8 cellular contexts compared by ENCODE assay signal in the genomic region with DNA sequence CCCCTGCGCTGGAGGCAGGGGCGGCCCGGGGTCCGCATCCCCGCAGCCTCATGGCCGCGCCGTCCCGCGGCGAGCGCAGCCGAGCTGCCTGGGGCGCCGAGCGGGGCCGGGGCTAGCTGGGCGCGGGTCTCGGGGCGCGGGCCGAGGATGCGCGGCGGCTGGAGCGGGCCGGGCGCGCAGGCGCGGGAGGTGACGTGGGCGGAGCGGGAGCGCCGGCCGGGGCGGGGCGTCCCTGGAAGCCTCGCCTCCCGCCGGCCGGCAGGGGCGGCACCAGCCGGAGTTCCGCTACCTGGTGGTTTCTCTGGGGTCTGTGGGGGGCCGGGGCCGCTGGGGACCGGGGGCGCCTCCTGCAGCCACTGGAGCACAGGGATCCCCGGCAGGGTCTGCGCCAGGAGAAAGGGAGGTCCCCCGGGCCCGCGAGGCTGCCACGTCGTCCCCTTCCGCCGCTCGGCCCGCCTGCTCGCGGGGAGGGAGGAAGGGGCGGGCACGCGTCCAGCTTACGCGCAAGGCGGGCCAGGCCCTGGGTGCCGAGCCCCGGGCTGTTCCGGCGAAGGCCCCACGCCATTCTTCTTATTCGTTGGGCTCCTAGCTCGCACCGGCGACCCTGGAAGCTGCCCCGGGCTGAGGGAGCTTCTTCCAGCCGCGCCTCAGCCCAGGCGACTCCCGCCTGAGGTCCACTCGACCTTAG. TPM values are rescaled to one million over a fixed set of nuclear protein-coding genes. Genes with fewer than 3 reads are reported as not detected.
A peak's percentile ranks its signal among the peaks of the same experiment; 100 is the strongest.
DNase-seq lines count a peak whose midpoint lies in the region; ATAC-seq, FAIRE-seq and TF ChIP-seq lines count a peak whose summit lies in the region.

A gene with protein sequence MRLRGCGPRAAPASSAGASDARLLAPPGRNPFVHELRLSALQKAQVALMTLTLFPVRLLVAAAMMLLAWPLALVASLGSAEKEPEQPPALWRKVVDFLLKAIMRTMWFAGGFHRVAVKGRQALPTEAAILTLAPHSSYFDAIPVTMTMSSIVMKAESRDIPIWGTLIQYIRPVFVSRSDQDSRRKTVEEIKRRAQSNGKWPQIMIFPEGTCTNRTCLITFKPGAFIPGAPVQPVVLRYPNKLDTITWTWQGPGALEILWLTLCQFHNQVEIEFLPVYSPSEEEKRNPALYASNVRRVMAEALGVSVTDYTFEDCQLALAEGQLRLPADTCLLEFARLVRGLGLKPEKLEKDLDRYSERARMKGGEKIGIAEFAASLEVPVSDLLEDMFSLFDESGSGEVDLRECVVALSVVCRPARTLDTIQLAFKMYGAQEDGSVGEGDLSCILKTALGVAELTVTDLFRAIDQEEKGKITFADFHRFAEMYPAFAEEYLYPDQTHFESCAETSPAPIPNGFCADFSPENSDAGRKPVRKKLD (minus strand): TSS at position 168 of the 688 bp plus-strand sequence. CDS start 116 bp downstream, at position 52.

- H3K9me2 ChIP-seq in PC-3 (replicated peaks; ENCODE audit: low read length): no peaks in the 10 kb centered on the region

- H3K9ac ChIP-seq in HUES48 (ENCODE audit: low read depth, low read length) (peak within 1 kb of the TSS; percentile 58), PC-3 (ENCODE audit: low read length) (peak within 1 kb of the TSS; percentile 95)

- peaks cover 11% of the 10 kb centered on the region for H4K20me1 ChIP-seq in PC-3 (ENCODE audit: low read length)

- DNase-seq in D721Med (ENCODE audit: insufficient read length, low spot score) (peak; percentile 75), PC-3 (peak; percentile 75), esophagus muscularis mucosa (ENCODE audit: extremely low spot score) (no peak), myocyte (ENCODE audit: low read depth) (peak; percentile 67)
- DNase-seq in activated T-cell treated with anti-CD3 and anti-CD28 coated beads, Interleukin-2, amount 50 U/mL, for 48 hours: peak; percentile 79 to 89
- DNase-seq in stimulated activated CD8-positive, alpha-beta memory T cell treated with anti-CD3 and anti-CD28 coated beads, Interleukin-7, amount 100 ng/mL, for 48 hours (ENCODE audit: extremely low read depth in 1 of 2, low read depth in 1 of 2): peak; percentile 46 to 67

- POLR2A ChIA-PET in PC-3 (lab: Charles Lee; ENCODE audit: unreplicated experiment): no interaction called here

- peak within 1 kb of the TSS; percentile 72 for H2AFZ ChIP-seq in PC-3 (ENCODE audit: low read length)

- no peak for FAIRE-seq in D721Med (lab: Jason Lieb, UNC)

- H3K36me3 ChIP-seq in HUES48 (ENCODE audit: control insufficient read depth, insufficient read depth, low read length): peaks cover 20% of the 10 kb centered on the region
- peaks cover 26% of the 10 kb centered on the region for H3K36me3 ChIP-seq in PC-3 (ENCODE audit: low read depth, low read length)
- peaks cover 0 to 19% (median 15%) of the 10 kb centered on the region in 4 donors for H3K36me3 ChIP-seq in esophagus muscularis mucosa

- TF ChIP-seq CTCF in D721Med (IDR thresholded peaks at IDR 0.05; ENCODE audit: insufficient read depth, missing control alignments) (no peak), PC-3 (conservative IDR thresholded peaks at IDR 0.05; ENCODE audit: low read depth, low read length) (no peak), esophagus muscularis mucosa (IDR thresholded peaks at IDR 0.05) (peak in 1 of 3 experiments; percentile 27)

- H3K4me3 ChIP-seq in HUES48 (ENCODE audit: low read depth, low read length): peak within 1 kb of the TSS; percentile 79
- peak within 1 kb of the TSS; percentile 90 for H3K4me3 ChIP-seq in PC-3 (ENCODE audit: low read length)
- peak within 1 kb of the TSS; percentile 90 to 91 (median 90) for H3K4me3 ChIP-seq in esophagus muscularis mucosa

- intact Hi-C loops in PC-3 (cut with micrococcal nuclease) (loop anchor here (5.0 kb wide), 1 partner anchor 33 kb away; no protein-coding TSS in a partner anchor), esophagus muscularis mucosa (cut with DNase I) (loop anchor here (10.0 kb wide), 2 partner anchors 71 to 121 kb away; no protein-coding TSS in a partner anchor)

- no peak within 1 kb of the TSS for H3K27ac ChIP-seq in HUES48 (ENCODE audit: low read depth, low read length)
- peak within 1 kb of the TSS; percentile 86 for H3K27ac ChIP-seq in PC-3 (ENCODE audit: low read length)
- H3K27ac ChIP-seq in esophagus muscularis mucosa (replicated peaks in 1 of 4): peak within 1 kb of the TSS; percentile 91 to 92 (median 92)

- H3K4me1 ChIP-seq in HUES48 (ENCODE audit: control insufficient read depth, insufficient read depth, low read length) (peaks cover 25% of the 10 kb centered on the region), PC-3 (ENCODE audit: insufficient read depth, low read length) (peaks cover 27% of the 10 kb centered on the region), esophagus muscularis mucosa (peaks cover 9 to 30% (median 26%) of the 10 kb centered on the region in 4 donors)

- no peak for TF ChIP-seq POLR2A in esophagus muscularis mucosa (IDR thresholded peaks at IDR 0.05; ENCODE audit: low read depth)

- H3K79me2 ChIP-seq in PC-3 (ENCODE audit: low read length): peaks cover 44% of the 10 kb centered on the region

- no peaks in the 10 kb centered on the region for H3K27me3 ChIP-seq in HUES48 (ENCODE audit: control insufficient read depth, insufficient read depth, low read length)
- H3K27me3 ChIP-seq in PC-3 (ENCODE audit: low read length): no peaks in the 10 kb centered on the region
- no peaks in the 10 kb centered on the region for H3K27me3 ChIP-seq in esophagus muscularis mucosa

- peak within 1 kb of the TSS; percentile 95 for H3K4me2 ChIP-seq in PC-3 (ENCODE audit: low read length)

- H3K9me3 ChIP-seq in HUES48 (ENCODE audit: control insufficient read depth, insufficient read depth, low read length) (no peaks in the 10 kb centered on the region), PC-3 (ENCODE audit: low read length) (no peaks in the 10 kb centered on the region), esophagus muscularis mucosa (no peaks in the 10 kb centered on the region)

- no peaks in the 10 kb centered on the region for H3F3A ChIP-seq in PC-3 (ENCODE audit: low read length, unreplicated experiment)

- no peak for TF ChIP-seq EP300 in esophagus muscularis mucosa (IDR thresholded peaks at IDR 0.05)

- CTCF ChIA-PET in PC-3 (lab: Charles Lee): no interaction called here

- BruUV-seq in PC-3 (replicated peaks; lab: Mats Ljungman, UMichigan): TSS peak; percentile 69

- ATAC-seq in GM21423 (IDR thresholded peaks at IDR 0.05; ENCODE audit: unreplicated experiment) (peak; percentile 74), PC-3 (peak; percentile 75)

- WGBS in esophagus muscularis mucosa: 4% methylated on average over 22 of the region's 85 CpGs

RNA-seq across cellular contexts. Expression of the gene that starts here (rescaled TPM):
- total RNA-seq in PC-3 (2014; rRNA removed) (121 and 144 TPM in 2 replicates), esophagus muscularis mucosa (10 to 100 TPM; 22.5 to 51.7 (median 35.0) TPM), myocyte (7.1 and 16.5 TPM in 2 replicates)
- 8.7 TPM for polyA plus RNA-seq in myocyte (2012)
